In genomic region chr5:95930141-95930540, GRCh38 we compare ENCODE assay signal across 1 cellular context.
TF ChIP-seq lines count a peak whose summit lies in the region.

No MANE protein-coding gene starts in this region.

TF ChIP-seq in K562, 482 proteins besides CTCF, POLR2A, EP300 and RAD21 (continued from another document):
- TF ChIP-seq CHD7 (IDR thresholded peaks at IDR 0.05; ENCODE audit: low read depth, low read length) (no peak), ZNF408 (CRISPR knock-in tag; IDR thresholded peaks at IDR 0.05; ENCODE audit: low read depth) (no peak)
TF ChIP-seq in K562: peak in this region for 0.
